8 cellular contexts compared by ENCODE assay signal in the genomic region with DNA sequence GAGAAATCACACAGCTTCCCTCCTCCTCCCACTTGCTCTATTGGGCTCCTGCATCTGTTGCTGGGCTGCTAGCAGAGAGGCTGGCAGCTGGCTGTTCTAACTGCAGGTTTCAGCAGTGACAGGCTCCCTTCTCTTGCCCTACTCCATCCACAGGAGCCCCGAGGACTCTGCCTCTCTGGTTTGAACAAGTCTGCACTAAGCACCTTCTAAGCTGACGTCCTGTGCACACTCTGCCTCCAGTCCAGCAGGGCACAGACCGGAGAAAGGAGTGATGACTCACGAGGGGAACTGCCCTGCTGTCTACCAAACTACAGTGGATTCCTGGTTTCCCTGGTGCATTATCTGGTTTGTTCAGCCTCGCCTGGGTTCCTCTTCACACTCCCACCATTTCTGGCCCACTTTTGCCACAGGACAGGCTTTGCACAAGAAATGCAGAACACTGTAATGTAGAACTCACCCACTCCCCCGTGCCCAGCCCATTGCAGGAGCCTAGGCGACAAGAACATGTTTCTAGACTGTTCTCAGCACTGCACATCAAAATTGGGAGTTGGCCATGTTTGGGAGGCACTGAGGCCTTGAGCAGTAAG. TPM values are rescaled to one million over a fixed set of nuclear protein-coding genes. Genes with fewer than 3 reads are reported as not detected.
DNase-seq lines count a peak whose midpoint lies in the region; ATAC-seq and TF ChIP-seq lines count a peak whose summit lies in the region.

No MANE protein-coding gene starts in this region.

- peaks cover 95% of the 10 kb centered on the region for H3K4me1 Mint-ChIP-seq in activated CD4-positive, alpha-beta memory T cell treated with anti-CD3 and anti-CD28 coated beads, Interleukin-2, amount 10 ng/mL, durations not matched to agents 7 days and 5 days
- H3K4me1 Mint-ChIP-seq in GM23338 = no peaks in the 10 kb centered on the region

- DNase-seq in AG20443 (ENCODE audit: low spot score) = peak; percentile 36
- peak; percentile 5 for DNase-seq in HK-2 (ENCODE audit: unreplicated experiment)
- DNase-seq in activated CD4-positive, alpha-beta memory T cell treated with anti-CD3 and anti-CD28 coated beads, Interleukin-2, amount 10 ng/mL, durations not matched to agents 7 days and 5 days = peak; percentile 42
- peak; percentile 28 for DNase-seq in iris pigment epithelial cell (ENCODE audit: low read depth)
- DNase-seq in upper lobe of right lung = peak; percentile 76
- DNase-seq in NCI-H187 (lab: John Stamatoyannopoulos, UW) = no peak
- DNase-seq in GM23338 (ENCODE audit: low spot score) = no peak
- no peak for DNase-seq in NK-92 treated with Interleukin-12 subunit alpha and Interleukin-12 subunit beta, amount 100 ng/mL, for 24 hours (lab: John Stamatoyannopoulos, UW)

- CTCF ChIA-PET in activated CD4-positive, alpha-beta memory T cell treated with anti-CD3 and anti-CD28 coated beads, Interleukin-2, amount 10 ng/mL, durations not matched to agents 7 days and 5 days (lab: Charles Lee) = interaction anchor here (1.9 kb wide), 1 partner anchor 41 kb away, joined by 4 read pairs; no protein-coding TSS in a partner anchor

- no peak overlapping the region for H3K4me3 ChIP-seq in upper lobe of right lung
- no peak overlapping the region for H3K4me3 ChIP-seq in GM23338

- peak overlapping the region; percentile 75 for H3K27ac ChIP-seq in upper lobe of right lung
- H3K27ac ChIP-seq in GM23338 (ENCODE audit: low read depth) = no peak overlapping the region

- no peaks in the 10 kb centered on the region for H4K20me1 ChIP-seq in GM23338 (replicated peaks; ENCODE audit: insufficient read depth)

- no peak overlapping the region for H3K4me3 Mint-ChIP-seq in activated CD4-positive, alpha-beta memory T cell treated with anti-CD3 and anti-CD28 coated beads, Interleukin-2, amount 10 ng/mL, durations not matched to agents 7 days and 5 days
- no peak overlapping the region for H3K4me3 Mint-ChIP-seq in GM23338

- no peaks in the 10 kb centered on the region for H3F3A ChIP-seq in GM23338 (replicated peaks; ENCODE audit: low read depth)

- POLR2A ChIA-PET in activated CD4-positive, alpha-beta memory T cell treated with anti-CD3 and anti-CD28 coated beads, Interleukin-2, amount 10 ng/mL, durations not matched to agents 7 days and 5 days (lab: Charles Lee) = interaction anchor here (1.0 to 26.6 kb wide), 5 partner anchors 8 to 61 kb away, joined by 3 to 1195 read pairs (median 5); a partner anchor contains a TSS

- TF ChIP-seq CTCF in upper lobe of right lung (IDR thresholded peaks at IDR 0.05) = no peak
- TF ChIP-seq CTCF in GM23338 (conservative IDR thresholded peaks at IDR 0.05; ENCODE audit: low read depth in 2 of 2) = no peak

- H3K9me3 Mint-ChIP-seq in activated CD4-positive, alpha-beta memory T cell treated with anti-CD3 and anti-CD28 coated beads, Interleukin-2, amount 10 ng/mL, durations not matched to agents 7 days and 5 days = peaks cover 26% of the 10 kb centered on the region
- peaks cover 4% of the 10 kb centered on the region; the same call in 2 of the 3 replicates for H3K9me3 Mint-ChIP-seq in GM23338

- H3K36me3 Mint-ChIP-seq in activated CD4-positive, alpha-beta memory T cell treated with anti-CD3 and anti-CD28 coated beads, Interleukin-2, amount 10 ng/mL, durations not matched to agents 7 days and 5 days (ENCODE audit: low read depth) = peaks cover 26% of the 10 kb centered on the region
- H3K36me3 Mint-ChIP-seq in GM23338 (ENCODE audit: low read depth) = no peaks in the 10 kb centered on the region

- H3K9me2 ChIP-seq in GM23338 (ENCODE audit: insufficient read depth) = 0 out of 2 replicates have a peak, but pooled peaks cover 12% of the 10 kb centered on the region

- no peaks in the 10 kb centered on the region for H3K79me2 ChIP-seq in GM23338 (replicated peaks; ENCODE audit: insufficient read depth)

- intact Hi-C loops in upper lobe of right lung (cut with DNase I) = no loop called here

- no peak overlapping the region for H2AFZ ChIP-seq in GM23338

- H3K27me3 Mint-ChIP-seq in activated CD4-positive, alpha-beta memory T cell treated with anti-CD3 and anti-CD28 coated beads, Interleukin-2, amount 10 ng/mL, durations not matched to agents 7 days and 5 days = no peaks in the 10 kb centered on the region
- H3K27me3 Mint-ChIP-seq in GM23338 (ENCODE audit: insufficient read depth, low read depth, poor library complexity) = peaks cover 5% of the 10 kb centered on the region

- peak overlapping the region; percentile 69 for H3K27ac Mint-ChIP-seq in activated CD4-positive, alpha-beta memory T cell treated with anti-CD3 and anti-CD28 coated beads, Interleukin-2, amount 10 ng/mL, durations not matched to agents 7 days and 5 days
- no peak overlapping the region for H3K27ac Mint-ChIP-seq in GM23338

- H3K36me3 ChIP-seq in upper lobe of right lung (no peaks in the 10 kb centered on the region), GM23338 (ENCODE audit: insufficient read depth) (no peaks in the 10 kb centered on the region)

- no peaks in the 10 kb centered on the region for H3K9me3 ChIP-seq in upper lobe of right lung

- ATAC-seq in upper lobe of right lung (peak; percentile 83), GM23338 (no peak)

- H3K27me3 ChIP-seq in upper lobe of right lung = no peaks in the 10 kb centered on the region
- H3K27me3 ChIP-seq in GM23338 (ENCODE audit: insufficient read depth) = no peaks in the 10 kb centered on the region

- H3K4me2 ChIP-seq in GM23338 = no peak overlapping the region

- peaks cover 32% of the 10 kb centered on the region for H3K4me1 ChIP-seq in upper lobe of right lung
- H3K4me1 ChIP-seq in GM23338 (ENCODE audit: insufficient read depth) = no peaks in the 10 kb centered on the region

TF ChIP-seq in GM23338, 12 proteins besides CTCF, POLR2A, EP300 and RAD21 (continues in another document):
- TF ChIP-seq NANOG (IDR thresholded peaks at IDR 0.05; ENCODE audit: borderline replicate concordance) (no peak), POLR2AphosphoS5 (IDR thresholded peaks at IDR 0.05; ENCODE audit: low read depth) (no peak), EZH2phosphoT487 (IDR thresholded peaks at IDR 0.05; ENCODE audit: unreplicated experiment) (no peak), CREB1 (CRISPR knock-in tag; IDR thresholded peaks at IDR 0.05; ENCODE audit: low read depth) (no peak), EZH2 (IDR thresholded peaks at IDR 0.05; ENCODE audit: low read depth, unreplicated experiment) (no peak), JUNB (IDR thresholded peaks at IDR 0.05; ENCODE audit: unreplicated experiment) (no peak)
- TF ChIP-seq, protein P1, sequence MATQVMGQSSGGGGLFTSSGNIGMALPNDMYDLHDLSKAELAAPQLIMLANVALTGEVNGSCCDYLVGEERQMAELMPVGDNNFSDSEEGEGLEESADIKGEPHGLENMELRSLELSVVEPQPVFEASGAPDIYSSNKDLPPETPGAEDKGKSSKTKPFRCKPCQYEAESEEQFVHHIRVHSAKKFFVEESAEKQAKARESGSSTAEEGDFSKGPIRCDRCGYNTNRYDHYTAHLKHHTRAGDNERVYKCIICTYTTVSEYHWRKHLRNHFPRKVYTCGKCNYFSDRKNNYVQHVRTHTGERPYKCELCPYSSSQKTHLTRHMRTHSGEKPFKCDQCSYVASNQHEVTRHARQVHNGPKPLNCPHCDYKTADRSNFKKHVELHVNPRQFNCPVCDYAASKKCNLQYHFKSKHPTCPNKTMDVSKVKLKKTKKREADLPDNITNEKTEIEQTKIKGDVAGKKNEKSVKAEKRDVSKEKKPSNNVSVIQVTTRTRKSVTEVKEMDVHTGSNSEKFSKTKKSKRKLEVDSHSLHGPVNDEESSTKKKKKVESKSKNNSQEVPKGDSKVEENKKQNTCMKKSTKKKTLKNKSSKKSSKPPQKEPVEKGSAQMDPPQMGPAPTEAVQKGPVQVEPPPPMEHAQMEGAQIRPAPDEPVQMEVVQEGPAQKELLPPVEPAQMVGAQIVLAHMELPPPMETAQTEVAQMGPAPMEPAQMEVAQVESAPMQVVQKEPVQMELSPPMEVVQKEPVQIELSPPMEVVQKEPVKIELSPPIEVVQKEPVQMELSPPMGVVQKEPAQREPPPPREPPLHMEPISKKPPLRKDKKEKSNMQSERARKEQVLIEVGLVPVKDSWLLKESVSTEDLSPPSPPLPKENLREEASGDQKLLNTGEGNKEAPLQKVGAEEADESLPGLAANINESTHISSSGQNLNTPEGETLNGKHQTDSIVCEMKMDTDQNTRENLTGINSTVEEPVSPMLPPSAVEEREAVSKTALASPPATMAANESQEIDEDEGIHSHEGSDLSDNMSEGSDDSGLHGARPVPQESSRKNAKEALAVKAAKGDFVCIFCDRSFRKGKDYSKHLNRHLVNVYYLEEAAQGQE (IDR thresholded peaks at IDR 0.05; ENCODE audit: unreplicated experiment) = no peak

RNA-seq across cellular contexts. Expression of a gene that starts 26.0 kb away (rescaled TPM):
- total RNA-seq in activated CD4-positive, alpha-beta memory T cell treated with anti-CD3 and anti-CD28 coated beads, Interleukin-2, amount 10 ng/mL, durations not matched to agents 7 days and 5 days = 100 to 1,000 TPM; 286 to 291 TPM
- 33.8 TPM for total RNA-seq in upper lobe of right lung
- 0.10 and 0.23 TPM in 2 replicates for total RNA-seq in GM23338 (2014; rRNA removed; shearing (Covaris generic))
- polyA plus RNA-seq in GM23338 (2016; fragmentation: Nextera tagmentation; extraction: Ambion mirVana) = not detected in 2 replicates

Comparison
In these comparisons a context has a peak if more than half of its experiments do, and no peak if none do; other contexts are left out.
1. DNase-seq: peak in AG20443 (single experiment), HK-2 (single experiment), activated CD4-positive, alpha-beta memory T cell treated with anti-CD3 and anti-CD28 coated beads, Interleukin-2, amount 10 ng/mL, durations not matched to agents 7 days and 5 days (single experiment), iris pigment epithelial cell (single experiment) and upper lobe of right lung (single experiment); none in NCI-H187 (0 of 2), GM23338 (single experiment) and NK-92 treated with Interleukin-12 subunit alpha and Interleukin-12 subunit beta, amount 100 ng/mL, for 24 hours (single experiment).
2. RNA of a gene that starts 26.0 kb away (total RNA-seq): 286 to 291 TPM in activated CD4-positive, alpha-beta memory T cell treated with anti-CD3 and anti-CD28 coated beads, Interleukin-2, amount 10 ng/mL, durations not matched to agents 7 days and 5 days and 33.8 TPM in upper lobe of right lung (single experiment); 0.10 to 0.23 TPM in GM23338; every median in the first group is over 10 times any median in the second.